Comparison of ENCODE assay signal across 26 cellular contexts in genomic region chr3:103992469-103992868, GRCh38.
DNase-seq lines count a peak whose midpoint lies in the region; ATAC-seq and TF ChIP-seq lines count a peak whose summit lies in the region.
"Had no signal": no experiment of that assay in that cellular context is flagged by ENCODE, and none has a peak within 500 bp of the region (broad histone marks: within the 10 kb centered on the region; RNA-seq: fewer than 3 reads in every experiment).

No MANE protein-coding gene starts in this region.

- no peaks in the 10 kb centered on the region for H3K79me2 ChIP-seq in PC-3 (ENCODE audit: low read length)

- H4K20me1 ChIP-seq in PC-3 (ENCODE audit: low read length) = no peaks in the 10 kb centered on the region

- no peaks in the 10 kb centered on the region for H3K9me2 ChIP-seq in PC-3 (replicated peaks; ENCODE audit: low read length)

- no peak overlapping the region for H3K4me3 ChIP-seq in BE2C (ENCODE audit: low read depth, low read length)
- H3K4me3 ChIP-seq in PC-3 (ENCODE audit: low read length) = no peak overlapping the region
- H3K4me3 ChIP-seq in epithelial cell of proximal tubule (ENCODE audit: low read depth, low read length) = no peak overlapping the region
- H3K4me3 ChIP-seq: left ventricle myocardium inferior, right atrium auricular region, SJCRH30, smooth muscle cell had no signal

- H2AFZ ChIP-seq in PC-3 (ENCODE audit: low read length) = no peak overlapping the region

- in situ Hi-C loops in GM13976 (cut with MboI; ENCODE audit: low sequenced_read_pairs, unreplicated experiment) = no loop called here

- H3K4me1 ChIP-seq in BE2C (no peaks in the 10 kb centered on the region; the same call in 1 of the 2 replicates), PC-3 (ENCODE audit: insufficient read depth, low read length) (no peaks in the 10 kb centered on the region)
- H3K4me1 ChIP-seq: left ventricle myocardium inferior, right atrium auricular region, SJCRH30 had no signal

- no TSS peak for BruUV-seq in PC-3 (replicated peaks; lab: Mats Ljungman, UMichigan)

- H3K36me3 ChIP-seq in BE2C (no peaks in the 10 kb centered on the region), PC-3 (ENCODE audit: low read depth, low read length) (no peaks in the 10 kb centered on the region)
- H3K36me3 ChIP-seq: left ventricle myocardium inferior, right atrium auricular region, SJCRH30 had no signal

- intact Hi-C loops in PC-3 (cut with micrococcal nuclease) = no loop called here

- no peaks in the 10 kb centered on the region for H3F3A ChIP-seq in PC-3 (ENCODE audit: low read length, unreplicated experiment)

- no peak overlapping the region for H3K27ac ChIP-seq in PC-3 (ENCODE audit: low read length)
- H3K27ac ChIP-seq: left ventricle myocardium inferior, right atrium auricular region, SJCRH30 had no signal

- DNase-seq in BE2C (no peak), PC-3 (no peak), epithelial cell of proximal tubule (ENCODE audit: low read depth) (no peak), activated gamma-delta T cell (lab: John Stamatoyannopoulos, UW) (no peak), OCI-M2 (lab: John Stamatoyannopoulos, UW; ENCODE audit: unreplicated experiment) (no peak), GM13976 (ENCODE audit: low spot score) (no peak)
- DNase-seq: activated CD4-positive, alpha-beta T cell treated with anti-CD3 and anti-CD28 coated beads, Interleukin-2, amount 50 U/mL, for 4 hours; activated CD8-positive, alpha-beta memory T cell treated with anti-CD3 and anti-CD28 coated beads, Interleukin-2, amount 10 ng/mL, durations not matched to agents 7 days and 5 days; activated T-cell treated with anti-CD3 and anti-CD28 coated beads, Interleukin-2, amount 50 U/mL, for 4 hours; caudate nucleus; CD8-positive, alpha-beta T cell; EL; head of caudate nucleus; KBM-7; left ventricle myocardium inferior; mesenchymal stem cell; NCI-H1105 treated with DMSO at 0.1 percent for 48 hours; NCI-H2029; NCI-H524; stimulated activated naive CD8-positive, alpha-beta T cell treated with anti-CD3 and anti-CD28 coated beads, Interleukin-15, amount 100 ng/mL, for 72 hours had no signal

- no peak overlapping the region for H3K4me2 ChIP-seq in PC-3 (ENCODE audit: low read length)
- H3K4me2 ChIP-seq: smooth muscle cell had no signal

- H3K9ac ChIP-seq in PC-3 (ENCODE audit: low read length) = no peak overlapping the region

- no peaks in the 10 kb centered on the region for H3K27me3 ChIP-seq in BE2C
- peaks cover 6% of the 10 kb centered on the region; the same call in 1 of the 2 replicates for H3K27me3 ChIP-seq in PC-3 (ENCODE audit: low read length)
- H3K27me3 ChIP-seq: right atrium auricular region, SJCRH30 had no signal

- CTCF ChIA-PET in PC-3 (lab: Charles Lee) = interaction anchor here (0.5 to 1.4 kb wide), 3 partner anchors 10 to 156 kb away, joined by 3 to 5 read pairs (median 5); no protein-coding TSS in a partner anchor

- TF ChIP-seq CTCF in BE2C (IDR thresholded peaks at IDR 0.05; ENCODE audit: low read depth, low read length) (0 out of 2 replicates have a peak, but pooled peaks have one; percentile 11), GM12874 (IDR thresholded peaks at IDR 0.05; ENCODE audit: insufficient read depth, low read depth, low read length) (peak; percentile 18; the same call in 1 of the 2 replicates), PC-3 (conservative IDR thresholded peaks at IDR 0.05; ENCODE audit: low read depth, low read length) (peak; percentile 33; the same call in 1 of the 2 replicates), epithelial cell of proximal tubule (conservative IDR thresholded peaks at IDR 0.05; ENCODE audit: low read depth, low read length) (peak; percentile 14), GM13976 (IDR thresholded peaks at IDR 0.05; ENCODE audit: borderline replicate concordance, control extremely low read depth, extremely low read depth, insufficient read depth, missing control alignments) (no peak)

- H3K9me3 ChIP-seq in BE2C (no peaks in the 10 kb centered on the region; the same call in 1 of the 2 replicates), PC-3 (ENCODE audit: low read length) (no peaks in the 10 kb centered on the region)
- H3K9me3 ChIP-seq: right atrium auricular region, SJCRH30 had no signal

- ATAC-seq in PC-3 = no peak; the same call in 1 of the 2 replicates
- no peak for ATAC-seq in GM18873 (IDR thresholded peaks at IDR 0.05; ENCODE audit: low FRiP score, unreplicated experiment)
- ATAC-seq: activated CD8-positive, alpha-beta memory T cell treated with anti-CD3 and anti-CD28 coated beads, Interleukin-2, amount 10 ng/mL, durations not matched to agents 7 days and 5 days; activated T-cell treated with anti-CD3 and anti-CD28 coated beads, Interleukin-2, amount 50 U/mL, for 4 hours; CD8-positive, alpha-beta T cell; esophagus mucosa; stimulated activated naive CD8-positive, alpha-beta T cell treated with anti-CD3 and anti-CD28 coated beads, Interleukin-15, amount 100 ng/mL, for 72 hours had no signal

- POLR2A ChIA-PET in PC-3 (lab: Charles Lee; ENCODE audit: unreplicated experiment) = no interaction called here
